28 cellular contexts compared by ENCODE assay signal in genomic region chr11:69167916-69168691, GRCh38. TPM values are rescaled to one million over a fixed set of nuclear protein-coding genes. Genes with fewer than 3 reads are reported as not detected.
DNase-seq lines count a peak whose midpoint lies in the region; ATAC-seq, FAIRE-seq and TF ChIP-seq lines count a peak whose summit lies in the region.
"Had no signal": no experiment of that assay in that cellular context is flagged by ENCODE, and none has a peak within 500 bp of the region (broad histone marks: within the 10 kb centered on the region; RNA-seq: fewer than 3 reads in every experiment).

No MANE protein-coding gene starts in this region.

- H3K9me3 ChIP-seq in HepG2 (ENCODE audit: low read length) = no peaks in the 10 kb centered on the region
- H3K9me3 ChIP-seq: psoas muscle, vagina had no signal

- TF ChIP-seq CTCF in HepG2 (CRISPR knock-in tag; IDR thresholded peaks at IDR 0.05) (no peak), coronary artery (IDR thresholded peaks at IDR 0.05) (no peak)

- TF ChIP-seq EP300 in HepG2 (IDR thresholded peaks at IDR 0.05; ENCODE audit: low read depth in 2 of 2, low read length in 2 of 2) = no peak
- TF ChIP-seq EP300 in HepG2 (CRISPR knock-in tag; IDR thresholded peaks at IDR 0.05; ENCODE audit: borderline replicate concordance) = no peak

- TF ChIP-seq POLR2A in HepG2 (IDR thresholded peaks at IDR 0.05; ENCODE audit: insufficient read depth in 1 of 2, low read depth in 2 of 2, low read length in 2 of 2) = no peak

- peaks cover 5% of the 10 kb centered on the region for H3K9me3 Mint-ChIP-seq in stimulated activated naive CD8-positive, alpha-beta T cell treated with anti-CD3 and anti-CD28 coated beads, Interleukin-15, Interleukin-2, amounts not matched to agents 100 ng/mL and 50 ng/mL, for 24 hours

- peak overlapping the region; percentile 29 for H3K27ac Mint-ChIP-seq in stimulated activated naive CD8-positive, alpha-beta T cell treated with anti-CD3 and anti-CD28 coated beads, Interleukin-15, Interleukin-2, amounts not matched to agents 100 ng/mL and 50 ng/mL, for 24 hours
- H3K27ac Mint-ChIP-seq: activated naive CD4-positive, alpha-beta T cell treated with anti-CD3 and anti-CD28 coated beads, Interleukin-2, amount 10 ng/mL, durations not matched to agents 7 days and 5 days; endodermal cell; T-cell had no signal

- H3K9ac ChIP-seq in HepG2 (ENCODE audit: insufficient read depth, low read depth, low read length) = no peak overlapping the region

- CTCF ChIA-PET in HepG2 (lab: Yijun Ruan, JAX; ENCODE audit: low intra/inter-chr PET ratio, low total read pairs) = no interaction called here

- WGBS in HepG2 (ENCODE audit: low lambda C conversion rate) = 21% methylated on average over 9 of the region's 9 CpGs

- FAIRE-seq in HepG2 (lab: Jason Lieb, UNC) = no peak
- FAIRE-seq: K562, small intestine had no signal

- H3K4me1 ChIP-seq in HepG2 (ENCODE audit: insufficient read depth, low read length) = peaks cover 10% of the 10 kb centered on the region

- H2AFZ ChIP-seq in HepG2 (ENCODE audit: low read length) = no peak overlapping the region

- peaks cover 0 to 13% of the 10 kb centered on the region in 2 experiments; a peak in 1 of 5 replicates for H3K27me3 ChIP-seq in HepG2 (ENCODE audit: control insufficient read depth in 1 of 2, insufficient read depth in 2 of 2, low read length in 2 of 2)
- H3K27me3 ChIP-seq: vagina had no signal

- in situ Hi-C loops in HepG2 (cut with HindIII; ENCODE audit: extremely low pct_ligation_motif_present, low pct_unique_long_range_greater_than_20kb) = no loop called here

- H3K27ac ChIP-seq in HepG2 (ENCODE audit: extremely low read length, insufficient read depth, low read length) (no peak overlapping the region), coronary artery (no peak overlapping the region)
- H3K27ac ChIP-seq: C4-2B, foreskin keratinocyte, psoas muscle, vagina had no signal

- H3K4me3 ChIP-seq in HepG2 (replicated peaks in 1 of 3; ENCODE audit: insufficient read depth in 1 of 3, low read depth in 2 of 3, low read length in 3 of 3) (no peak overlapping the region), coronary artery (no peak overlapping the region)
- H3K4me3 ChIP-seq: K562, psoas muscle, vagina had no signal

- peaks cover 5% of the 10 kb centered on the region for H3K36me3 Mint-ChIP-seq in stimulated activated naive CD8-positive, alpha-beta T cell treated with anti-CD3 and anti-CD28 coated beads, Interleukin-15, Interleukin-2, amounts not matched to agents 100 ng/mL and 50 ng/mL, for 24 hours (ENCODE audit: low read depth)
- H3K36me3 Mint-ChIP-seq: activated naive CD4-positive, alpha-beta T cell treated with anti-CD3 and anti-CD28 coated beads, Interleukin-2, amount 10 ng/mL, durations not matched to agents 7 days and 5 days had no signal

- DNase-seq in stimulated activated naive CD8-positive, alpha-beta T cell treated with anti-CD3 and anti-CD28 coated beads, Interleukin-15, Interleukin-2, amounts not matched to agents 100 U/mL and 50 U/mL, for 24 hours = no peak
- peak; percentile 43 for DNase-seq in amniotic epithelial cell (ENCODE audit: low read depth)
- no peak for DNase-seq in HepG2 (ENCODE audit: low spot score)
- DNase-seq in SK-N-DZ (ENCODE audit: low spot score) = no peak
- DNase-seq in coronary artery (ENCODE audit: low spot score) = no peak
- DNase-seq: activated CD4-positive, alpha-beta T cell treated with anti-CD3 and anti-CD28 coated beads, Interleukin-2, amount 50 U/mL, for 4 hours; activated naive CD4-positive, alpha-beta T cell treated with anti-CD3 and anti-CD28 coated beads, Interleukin-2, amount 10 ng/mL, durations not matched to agents 7 days and 5 days; activated T-cell treated with anti-CD3 and anti-CD28 coated beads for 4 hours; DMS 273 treated with DMSO at 0.1 percent for 48 hours; hypothalamus; kidney glomerular epithelial cell; MV-4-11; NCI-H1930; NCI-H446 treated with DMSO at 0.1 percent for 48 hours; psoas muscle; Right ventricle myocardium superior; small intestine; stimulated activated CD4-positive, alpha-beta T cell treated with anti-CD3 and anti-CD28 coated beads, Interleukin-4, amount 100 ng/mL, for 24 hours; substantia nigra; T-cell had no signal

- no peaks in the 10 kb centered on the region for H4K20me1 ChIP-seq in HepG2 (ENCODE audit: insufficient read depth, low read length)

- no peaks in the 10 kb centered on the region for H3K79me2 ChIP-seq in HepG2 (ENCODE audit: insufficient read depth, low read length)

- POLR2A ChIA-PET in HepG2 (lab: Yijun Ruan, JAX) = interaction anchor here (1.7 kb wide), 1 partner anchor 11 kb away, joined by 8 read pairs; no protein-coding TSS in a partner anchor

- TF ChIP-seq RAD21 in HepG2 (CRISPR knock-in tag; IDR thresholded peaks at IDR 0.05) = no peak

- H3K36me3 ChIP-seq in HepG2 (replicated peaks in 1 of 2; ENCODE audit: control insufficient read depth in 1 of 2, insufficient read depth in 2 of 2, low read length in 2 of 2) = no peaks in the 10 kb centered on the region
- H3K36me3 ChIP-seq: vagina had no signal

- no peak overlapping the region for H3K4me3 Mint-ChIP-seq in stimulated activated naive CD8-positive, alpha-beta T cell treated with anti-CD3 and anti-CD28 coated beads, Interleukin-15, Interleukin-2, amounts not matched to agents 100 ng/mL and 50 ng/mL, for 24 hours
- H3K4me3 Mint-ChIP-seq: activated naive CD4-positive, alpha-beta T cell treated with anti-CD3 and anti-CD28 coated beads, Interleukin-2, amount 10 ng/mL, durations not matched to agents 7 days and 5 days; endodermal cell; T-cell had no signal

- peaks cover 26% of the 10 kb centered on the region for H3K4me1 Mint-ChIP-seq in stimulated activated naive CD8-positive, alpha-beta T cell treated with anti-CD3 and anti-CD28 coated beads, Interleukin-15, Interleukin-2, amounts not matched to agents 100 ng/mL and 50 ng/mL, for 24 hours (ENCODE audit: low read depth)
- H3K4me1 Mint-ChIP-seq: endodermal cell had no signal

- intact Hi-C loops in HepG2 (cut with micrococcal nuclease; ENCODE audit: unreplicated experiment) = no loop called here

- H3K4me2 ChIP-seq in HepG2 (ENCODE audit: low read depth, low read length) = no peak overlapping the region

- no TSS peak for BruUV-seq in HepG2 (replicated peaks; lab: Mats Ljungman, UMichigan)

- ATAC-seq in stimulated activated naive CD8-positive, alpha-beta T cell treated with anti-CD3 and anti-CD28 coated beads, Interleukin-15, Interleukin-2, amounts not matched to agents 100 U/mL and 50 U/mL, for 24 hours = no peak
- ATAC-seq in HepG2 = no peak
- no peak for ATAC-seq in HG03280 (IDR thresholded peaks at IDR 0.05; ENCODE audit: unreplicated experiment)
- no peak for ATAC-seq in esophagus mucosa
- ATAC-seq: foreskin keratinocyte, K562, psoas muscle, T-cell had no signal

- H3K27me3 Mint-ChIP-seq in stimulated activated naive CD8-positive, alpha-beta T cell treated with anti-CD3 and anti-CD28 coated beads, Interleukin-15, Interleukin-2, amounts not matched to agents 100 ng/mL and 50 ng/mL, for 24 hours = peaks cover 9% of the 10 kb centered on the region

TF ChIP-seq in HepG2, 621 proteins besides CTCF, POLR2A, EP300 and RAD21:
- TF ChIP-seq CEBPB (IDR thresholded peaks at IDR 0.05; ENCODE audit: borderline replicate concordance, low read depth, low read length) (peak; percentile 64), ZNF296 (CRISPR knock-in tag; conservative IDR thresholded peaks at IDR 0.05) (no peak)
TF ChIP-seq in HepG2: peak in this region for 1.

RNA-seq across cellular contexts. Expression of gene SMIM38, which starts 12.4 kb away (rescaled TPM):
- 0.40 TPM in 1 of 2 replicates, not detected in the other for total RNA-seq in HepG2 (2016; rRNA removed; fragmentation: Illumina TruSeq; extraction: Trizol)
- 0.18 TPM in 1 of 2 replicates, not detected in the other for total RNA-seq in HepG2 (2016; cell fraction: cytosol; rRNA removed; fragmentation: Illumina TruSeq; extraction: Trizol; ENCODE audit: low read depth)
- 0.39 and 0.61 TPM in 2 replicates for total RNA-seq in HepG2 (2016; cell fraction: insoluble cytoplasmic fraction; rRNA removed; fragmentation: Illumina TruSeq; extraction: Trizol)
- 0.24 and 0.25 TPM in 2 replicates for total RNA-seq in HepG2 (2016; cell fraction: membrane; rRNA removed; fragmentation: Illumina TruSeq; extraction: Trizol)
- total RNA-seq in HepG2 (2016; cell fraction: nucleus; rRNA removed; fragmentation: Illumina TruSeq; extraction: Trizol) = 0.43 and 0.91 TPM in 2 replicates
- polyA plus RNA-seq in HepG2 (2011; rRNA removed) = 0.30 and 0.42 TPM in 2 replicates
- polyA plus RNA-seq in HepG2 (2011; cell fraction: cytosol; rRNA removed) = 0.12 and 0.32 TPM in 2 replicates
- 3.5 and 3.6 TPM in 2 replicates for polyA plus RNA-seq in HepG2 (2011; cell fraction: nucleus; rRNA removed)
- polyA plus RNA-seq in HepG2 (2012) = 0.39 and 0.67 TPM in 2 replicates
- polyA plus RNA-seq in HepG2 (2016; cell fraction: cytosol; fragmentation: Illumina TruSeq; extraction: Trizol; ENCODE audit: low read depth) = not detected in 2 replicates
- 0.09 TPM in 1 of 2 replicates, not detected in the other for polyA plus RNA-seq in HepG2 (2016; cell fraction: insoluble cytoplasmic fraction; fragmentation: Illumina TruSeq; extraction: Trizol; ENCODE audit: low read depth)
- not detected in 2 replicates for polyA plus RNA-seq in HepG2 (2016; cell fraction: membrane; fragmentation: Illumina TruSeq; extraction: Trizol; ENCODE audit: low read depth)
- 0.45 and 0.49 TPM in 2 replicates for polyA plus RNA-seq in HepG2 (2016; cell fraction: nucleus; fragmentation: Illumina TruSeq; extraction: Trizol; ENCODE audit: insufficient read depth, low read depth)
- 0.09 and 1.2 TPM in 2 replicates for polyA minus RNA-seq in HepG2 (2011; rRNA and poly(A)+ RNA removed; ENCODE audit: low replicate concordance)
- not detected in 2 replicates for polyA minus RNA-seq in HepG2 (2011; cell fraction: cytosol; rRNA and poly(A)+ RNA removed)
- 1.4 and 2.1 TPM in 2 replicates for polyA minus RNA-seq in HepG2 (2011; cell fraction: nucleus; rRNA and poly(A)+ RNA removed)
- polyA plus RNA-seq in SK-N-DZ (2014; cell fraction: cytosol; rRNA removed) = 1.4 and 1.5 TPM in 2 replicates
- polyA plus RNA-seq in SK-N-DZ (2014; cell fraction: nucleus; rRNA removed) = 2.9 and 3.0 TPM in 2 replicates
- 0.16 TPM for total RNA-seq in esophagus mucosa
- total RNA-seq: foreskin keratinocyte, Right ventricle myocardium superior had no signal
- polyA plus RNA-seq: foreskin keratinocyte had no signal
